In the genomic region with DNA sequence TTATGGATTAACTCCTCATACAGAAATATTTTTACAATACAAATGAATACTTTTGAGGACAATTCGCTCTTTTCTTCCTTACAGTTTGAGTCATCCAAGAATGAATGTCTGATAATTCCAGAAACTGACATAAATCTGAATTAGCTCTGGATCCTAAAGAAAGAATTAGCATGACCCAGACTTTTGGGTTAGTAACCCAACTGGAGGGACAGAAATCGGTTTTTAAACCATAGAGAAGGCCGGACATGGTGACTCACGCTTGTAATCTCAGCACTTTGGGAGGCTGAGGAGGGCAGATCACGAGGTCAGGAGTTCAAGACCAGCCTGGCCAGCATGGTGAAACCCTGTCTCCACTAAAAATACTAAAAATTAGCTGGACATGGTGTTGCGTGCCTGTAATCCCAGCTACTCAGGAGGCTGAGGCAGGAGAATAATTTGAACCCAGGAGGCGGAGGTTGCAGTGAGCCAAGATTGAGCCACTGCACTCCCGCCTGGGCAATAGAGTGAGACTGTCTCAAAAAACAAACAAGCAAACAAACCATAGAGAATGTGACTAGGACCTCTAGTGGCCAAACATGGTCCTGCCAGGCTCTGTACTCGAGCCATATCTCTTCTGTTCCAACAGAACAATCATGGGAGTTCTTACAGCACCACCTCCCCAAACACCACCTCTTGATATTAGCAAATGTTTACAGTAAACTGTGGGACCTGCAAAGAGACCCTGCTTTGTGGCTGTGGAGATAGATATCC, we compare ENCODE assay signal across 1 cellular context.
TF ChIP-seq lines count a peak whose summit lies in the region.

No MANE protein-coding gene starts in this region.

TF ChIP-seq in endothelial cell of umbilical vein, 7 proteins besides CTCF, POLR2A, EP300 and RAD21 (continued from another document):
- TF ChIP-seq FOS (IDR thresholded peaks at IDR 0.05; ENCODE audit: borderline replicate concordance, insufficient read depth, low read length) = no peak
- TF ChIP-seq, protein P1, sequence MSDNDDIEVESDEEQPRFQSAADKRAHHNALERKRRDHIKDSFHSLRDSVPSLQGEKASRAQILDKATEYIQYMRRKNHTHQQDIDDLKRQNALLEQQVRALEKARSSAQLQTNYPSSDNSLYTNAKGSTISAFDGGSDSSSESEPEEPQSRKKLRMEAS (IDR thresholded peaks at IDR 0.05; ENCODE audit: insufficient read depth, insufficient read length) = no peak
TF ChIP-seq in endothelial cell of umbilical vein: peak in this region for 0.
